In genomic region chr11:79052539-79052938, GRCh38 we compare ENCODE assay signal across 10 cellular contexts.
DNase-seq lines count a peak whose midpoint lies in the region; ATAC-seq and TF ChIP-seq lines count a peak whose summit lies in the region.
"Had no signal": no experiment of that assay in that cellular context is flagged by ENCODE, and none has a peak within 500 bp of the region (broad histone marks: within the 10 kb centered on the region; RNA-seq: fewer than 3 reads in every experiment).

No MANE protein-coding gene starts in this region.

- H3K4me1 ChIP-seq in osteoblast (ENCODE audit: insufficient read depth, low read length) (peaks cover 16% of the 10 kb centered on the region), upper lobe of right lung (no peaks in the 10 kb centered on the region)

- H3K36me3 ChIP-seq in osteoblast (ENCODE audit: insufficient read depth, low read length) (no peaks in the 10 kb centered on the region), upper lobe of right lung (no peaks in the 10 kb centered on the region)
- H3K36me3 ChIP-seq: cardiac muscle cell had no signal

- no peak for ATAC-seq in HG02759 (IDR thresholded peaks at IDR 0.05; ENCODE audit: unreplicated experiment)
- ATAC-seq in upper lobe of right lung, result no peak
- ATAC-seq: stimulated activated naive B cell treated with anti-CD40 and anti-IgM and Interleukin-4, amounts not matched to agents 10 μg/mL and 1 μg/mL and 100 μg/mL, for 72 hours had no signal

- intact Hi-C loops in upper lobe of right lung (cut with DNase I), result no loop called here

- H3K27me3 ChIP-seq in osteoblast (ENCODE audit: insufficient read depth, low read length), result no peaks in the 10 kb centered on the region
- H3K27me3 ChIP-seq in upper lobe of right lung, result no peaks in the 10 kb centered on the region
- H3K27me3 ChIP-seq: cardiac muscle cell had no signal

- no peak overlapping the region for H3K27ac Mint-ChIP-seq in chondrocyte (ENCODE audit: unreplicated experiment)
- no peak overlapping the region for H3K27ac Mint-ChIP-seq in activated naive CD8-positive, alpha-beta T cell treated with anti-CD3 and anti-CD28 coated beads for 36 hours
- H3K27ac Mint-ChIP-seq: stimulated activated naive B cell treated with anti-CD40 and anti-IgM and Interleukin-4, amounts not matched to agents 10 μg/mL and 1 μg/mL and 100 μg/mL, for 72 hours had no signal

- H3K4me1 Mint-ChIP-seq in chondrocyte (ENCODE audit: low read depth), result no peaks in the 10 kb centered on the region
- H3K4me1 Mint-ChIP-seq in activated naive CD8-positive, alpha-beta T cell treated with anti-CD3 and anti-CD28 coated beads for 36 hours, result no peaks in the 10 kb centered on the region
- H3K4me1 Mint-ChIP-seq: stimulated activated naive B cell treated with anti-CD40 and anti-IgM and Interleukin-4, amounts not matched to agents 10 μg/mL and 1 μg/mL and 100 μg/mL, for 72 hours had no signal

- H3K4me2 ChIP-seq in osteoblast (ENCODE audit: insufficient read depth, low read length), result no peak overlapping the region

- H3K27ac ChIP-seq in osteoblast (ENCODE audit: low read depth, low read length), result no peak overlapping the region
- no peak overlapping the region for H3K27ac ChIP-seq in upper lobe of right lung
- H3K27ac ChIP-seq: cardiac muscle cell had no signal

- H3K9me3 Mint-ChIP-seq in chondrocyte (ENCODE audit: low read depth), result no peaks in the 10 kb centered on the region
- H3K9me3 Mint-ChIP-seq in activated naive CD8-positive, alpha-beta T cell treated with anti-CD3 and anti-CD28 coated beads for 36 hours, result no peaks in the 10 kb centered on the region
- H3K9me3 Mint-ChIP-seq: stimulated activated naive B cell treated with anti-CD40 and anti-IgM and Interleukin-4, amounts not matched to agents 10 μg/mL and 1 μg/mL and 100 μg/mL, for 72 hours had no signal

- H3K36me3 Mint-ChIP-seq in chondrocyte (ENCODE audit: low read depth), result no peaks in the 10 kb centered on the region
- H3K36me3 Mint-ChIP-seq in activated naive CD8-positive, alpha-beta T cell treated with anti-CD3 and anti-CD28 coated beads for 36 hours, result no peaks in the 10 kb centered on the region
- H3K36me3 Mint-ChIP-seq: stimulated activated naive B cell treated with anti-CD40 and anti-IgM and Interleukin-4, amounts not matched to agents 10 μg/mL and 1 μg/mL and 100 μg/mL, for 72 hours had no signal

- no peaks in the 10 kb centered on the region for H3K9me3 ChIP-seq in osteoblast (ENCODE audit: low read depth, low read length)
- no peaks in the 10 kb centered on the region for H3K9me3 ChIP-seq in upper lobe of right lung

- H3K79me2 ChIP-seq in osteoblast (ENCODE audit: insufficient read depth, low read length), result no peaks in the 10 kb centered on the region

- H4K20me1 ChIP-seq in osteoblast (ENCODE audit: insufficient read depth, low read length), result no peaks in the 10 kb centered on the region

- peak; percentile 6 for DNase-seq in EL
- peak; percentile 3 for DNase-seq in NAMALWA (ENCODE audit: low spot score)
- DNase-seq in chondrocyte (ENCODE audit: low spot score), result no peak
- no peak for DNase-seq in osteoblast (ENCODE audit: insufficient read length, low spot score, missing footprints)
- no peak for DNase-seq in upper lobe of right lung
- DNase-seq in activated naive CD8-positive, alpha-beta T cell treated with anti-CD3 and anti-CD28 coated beads for 36 hours, result no peak
- DNase-seq: activated CD8-positive, alpha-beta memory T cell treated with anti-CD3 and anti-CD28 coated beads, Interleukin-2, amount 50 U/mL, for 4 hours; stimulated activated naive B cell treated with anti-CD40 and anti-IgM and Interleukin-4, amounts not matched to agents 10 μg/mL and 1 μg/mL and 100 μg/mL, for 72 hours had no signal

- peak; percentile 36 for TF ChIP-seq CTCF in chondrocyte (IDR thresholded peaks at IDR 0.05)
- peak; percentile 20 for TF ChIP-seq CTCF in osteoblast (IDR thresholded peaks at IDR 0.05; ENCODE audit: extremely low read depth, low read depth, low read length)
- TF ChIP-seq CTCF in upper lobe of right lung (IDR thresholded peaks at IDR 0.05), result no peak

- H3K4me3 ChIP-seq in osteoblast (ENCODE audit: insufficient read depth, low read length) (no peak overlapping the region), upper lobe of right lung (no peak overlapping the region)
- H3K4me3 ChIP-seq: cardiac muscle cell had no signal

- H2AFZ ChIP-seq in osteoblast (ENCODE audit: low read length), result no peak overlapping the region

- no peaks in the 10 kb centered on the region for H3K27me3 Mint-ChIP-seq in chondrocyte (ENCODE audit: low read depth)
- peaks cover 11% of the 10 kb centered on the region for H3K27me3 Mint-ChIP-seq in activated naive CD8-positive, alpha-beta T cell treated with anti-CD3 and anti-CD28 coated beads for 36 hours

- no peak overlapping the region for H3K4me3 Mint-ChIP-seq in chondrocyte (ENCODE audit: unreplicated experiment)
- no peak overlapping the region for H3K4me3 Mint-ChIP-seq in activated naive CD8-positive, alpha-beta T cell treated with anti-CD3 and anti-CD28 coated beads for 36 hours
- H3K4me3 Mint-ChIP-seq: stimulated activated naive B cell treated with anti-CD40 and anti-IgM and Interleukin-4, amounts not matched to agents 10 μg/mL and 1 μg/mL and 100 μg/mL, for 72 hours had no signal

Comparison
In these comparisons a context has a peak if more than half of its experiments do, and no peak if none do; other contexts are left out.
1. DNase-seq: peak in EL (single experiment) and NAMALWA (single experiment); none in chondrocyte (single experiment), osteoblast (single experiment), upper lobe of right lung (single experiment) and activated naive CD8-positive, alpha-beta T cell treated with anti-CD3 and anti-CD28 coated beads for 36 hours (single experiment).